ENCODE assay signal across 24 cellular contexts in the genomic region with DNA sequence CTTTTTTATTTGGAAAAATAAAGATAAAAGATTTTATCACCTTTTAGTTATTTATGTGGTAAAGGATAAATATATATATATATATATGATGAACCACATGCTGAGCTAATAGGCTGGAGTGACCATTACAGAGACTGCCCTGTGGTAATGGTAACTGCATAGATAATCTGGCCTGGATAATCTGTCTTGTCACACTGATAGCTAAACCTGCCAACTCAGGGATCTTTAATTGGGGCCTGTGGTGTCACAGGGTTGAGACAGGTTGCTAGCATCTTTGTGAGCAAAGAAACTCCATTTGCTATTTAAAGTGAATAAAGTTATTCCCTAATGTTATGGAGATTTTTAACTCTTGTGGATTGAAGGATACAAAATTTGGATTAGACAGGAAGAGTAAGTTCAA.
"Had no signal": no experiment of that assay in that cellular context is flagged by ENCODE, and none has a peak within 500 bp of the region (broad histone marks: within the 10 kb centered on the region; RNA-seq: fewer than 3 reads in every experiment).

No MANE protein-coding gene starts in this region.

- H3K9ac ChIP-seq: neural progenitor cell, parathyroid adenoma had no signal

- DNase-seq: dermis blood vessel endothelial cell; effector memory CD8-positive, alpha-beta T cell; esophagus squamous epithelium; foreskin melanocyte; glutamatergic neuron; heart right ventricle; hippocampal formation; kidney glomerular epithelial cell; left ventricle myocardium superior; naive thymus-derived CD4-positive, alpha-beta T cell; stimulated activated CD4-positive, alpha-beta T cell treated with anti-CD3 and anti-CD28 coated beads, Interleukin-12 subunit alpha, Interleukin-12 subunit beta, amount 100 ng/mL, for 4 hours; stimulated activated CD4-positive, alpha-beta T cell treated with anti-CD3 and anti-CD28 coated beads, Interleukin-1b, Interleukin-23, amount 100 ng/mL, for 48 hours; stimulated activated CD4-positive, alpha-beta T cell treated with anti-CD3 and anti-CD28 coated beads, Interleukin-4, amount 100 ng/mL, for 1 hour; stimulated activated CD8-positive, alpha-beta memory T cell treated with anti-CD3 and anti-CD28 coated beads, Interleukin-4, amount 100 ng/mL, for 48 hours; stimulated activated naive CD4-positive, alpha-beta T cell; stimulated activated naive CD8-positive, alpha-beta T cell treated with anti-CD3 and anti-CD28 coated beads, Interleukin-15, amount 100 ng/mL, for 72 hours; testis; tibial artery had no signal

- H3K9me3 ChIP-seq: esophagus squamous epithelium, heart right ventricle, testis, tibial artery had no signal

- H3K27ac ChIP-seq: coronary artery, esophagus squamous epithelium, heart right ventricle, parathyroid adenoma, testis, tibial artery had no signal

- ATAC-seq: effector memory CD8-positive, alpha-beta T cell; heart right ventricle; left ventricle myocardium superior; naive thymus-derived CD4-positive, alpha-beta T cell; sciatic nerve; stimulated activated naive CD8-positive, alpha-beta T cell treated with anti-CD3 and anti-CD28 coated beads, Interleukin-15, amount 100 ng/mL, for 72 hours had no signal

- H3K4me2 ChIP-seq: neural progenitor cell, smooth muscle cell had no signal

- H3K4me1 ChIP-seq: esophagus squamous epithelium, heart right ventricle, parathyroid adenoma, testis had no signal

- H3K4me3 ChIP-seq: coronary artery, esophagus squamous epithelium, heart right ventricle, lung, neural progenitor cell, smooth muscle cell, testis, tibial artery had no signal

- H3K79me2 ChIP-seq: parathyroid adenoma had no signal

- H3K27me3 ChIP-seq: esophagus squamous epithelium, heart right ventricle, neural progenitor cell, testis, tibial artery had no signal
